8 cellular contexts compared by ENCODE assay signal in genomic region chr11:10933455-10934292, GRCh38.
DNase-seq lines count a peak whose midpoint lies in the region; ATAC-seq and TF ChIP-seq lines count a peak whose summit lies in the region.

No MANE protein-coding gene starts in this region.

- no peaks in the 10 kb centered on the region for H3K9me3 ChIP-seq in endodermal cell (ENCODE audit: control insufficient read depth, low read length)
- H3K9me3 ChIP-seq in mesodermal cell (ENCODE audit: control insufficient read depth, low read length), result no peaks in the 10 kb centered on the region

- DNase-seq in CD1c-positive myeloid dendritic cell (ENCODE audit: extremely low spot score) (peak; percentile 93), HK-2 (ENCODE audit: unreplicated experiment) (peak; percentile 78), NCI-H82 (lab: John Stamatoyannopoulos, UW) (peak; percentile 92), endodermal cell (peak; percentile 96)
- peak; percentile 86 for DNase-seq in activated CD8-positive, alpha-beta memory T cell treated with anti-CD3 and anti-CD28 coated beads, Interleukin-2, amount 10 ng/mL, durations not matched to agents 7 days and 5 days
- DNase-seq in stimulated activated CD8-positive, alpha-beta memory T cell treated with anti-CD3 and anti-CD28 coated beads, Interleukin-15, amount 100 ng/mL, for 24 hours (ENCODE audit: low read depth), result peak; percentile 53

- no peaks in the 10 kb centered on the region for H3K36me3 Mint-ChIP-seq in activated CD8-positive, alpha-beta memory T cell treated with anti-CD3 and anti-CD28 coated beads, Interleukin-2, amount 10 ng/mL, durations not matched to agents 7 days and 5 days
- H3K36me3 Mint-ChIP-seq in endodermal cell (ENCODE audit: low read depth), result no peaks in the 10 kb centered on the region

- peaks cover 47% of the 10 kb centered on the region for H3K27me3 Mint-ChIP-seq in activated CD8-positive, alpha-beta memory T cell treated with anti-CD3 and anti-CD28 coated beads, Interleukin-2, amount 10 ng/mL, durations not matched to agents 7 days and 5 days
- H3K27me3 Mint-ChIP-seq in endodermal cell (ENCODE audit: insufficient read depth), result peaks cover 37% of the 10 kb centered on the region

- ATAC-seq in GM19395 (IDR thresholded peaks at IDR 0.05; ENCODE audit: unreplicated experiment), result peak; percentile 87
- ATAC-seq in activated CD8-positive, alpha-beta memory T cell treated with anti-CD3 and anti-CD28 coated beads, Interleukin-2, amount 10 ng/mL, durations not matched to agents 7 days and 5 days, result peak; percentile 80

- peaks cover 37% of the 10 kb centered on the region for H3K27me3 ChIP-seq in endodermal cell (ENCODE audit: control insufficient read depth, insufficient read depth, low read length, poor library complexity, severe bottlenecking)

- CTCF ChIA-PET in activated CD8-positive, alpha-beta memory T cell treated with anti-CD3 and anti-CD28 coated beads, Interleukin-2, amount 10 ng/mL, durations not matched to agents 7 days and 5 days (lab: Charles Lee), result interaction anchor here (0.6 to 2.7 kb wide), 31 partner anchors 9 to 854 kb away, joined by 3 to 28 read pairs (median 4); partner anchors contain the start of gene EIF4G2

- H3K9ac ChIP-seq in endodermal cell (ENCODE audit: extremely low read depth, low read length, poor library complexity, severe bottlenecking), result peak overlapping the region; percentile 24

- H3K4me3 ChIP-seq in endodermal cell (ENCODE audit: low read length), result peak overlapping the region; percentile 88
- H3K4me3 ChIP-seq in mesodermal cell (ENCODE audit: extremely low read depth, insufficient read depth, low read length, poor library complexity, severe bottlenecking), result peak overlapping the region; percentile 44

- H3K4me3 Mint-ChIP-seq in activated CD8-positive, alpha-beta memory T cell treated with anti-CD3 and anti-CD28 coated beads, Interleukin-2, amount 10 ng/mL, durations not matched to agents 7 days and 5 days, result peak overlapping the region; percentile 66
- peak overlapping the region; percentile 71 for H3K4me3 Mint-ChIP-seq in endodermal cell

- H3K27ac ChIP-seq in endodermal cell (ENCODE audit: low read depth, low read length), result no peak overlapping the region
- H3K27ac ChIP-seq in mesodermal cell (ENCODE audit: low read depth, low read length, severe bottlenecking), result peak overlapping the region; percentile 53

- H3K36me3 ChIP-seq in endodermal cell (ENCODE audit: control insufficient read depth, insufficient read depth, low read length) (no peaks in the 10 kb centered on the region), mesodermal cell (ENCODE audit: control insufficient read depth, insufficient read depth, low read length) (no peaks in the 10 kb centered on the region)

- H3K4me1 ChIP-seq in endodermal cell (ENCODE audit: control insufficient read depth, insufficient read depth, low read length), result no peaks in the 10 kb centered on the region
- peaks cover 11% of the 10 kb centered on the region for H3K4me1 ChIP-seq in mesodermal cell (ENCODE audit: control insufficient read depth, insufficient read depth, low read length, poor library complexity, severe bottlenecking)

- peaks cover 20% of the 10 kb centered on the region for H3K4me1 Mint-ChIP-seq in activated CD8-positive, alpha-beta memory T cell treated with anti-CD3 and anti-CD28 coated beads, Interleukin-2, amount 10 ng/mL, durations not matched to agents 7 days and 5 days
- H3K4me1 Mint-ChIP-seq in endodermal cell, result peaks cover 3% of the 10 kb centered on the region

- H3K27ac Mint-ChIP-seq in activated CD8-positive, alpha-beta memory T cell treated with anti-CD3 and anti-CD28 coated beads, Interleukin-2, amount 10 ng/mL, durations not matched to agents 7 days and 5 days, result no peak overlapping the region
- H3K27ac Mint-ChIP-seq in endodermal cell, result peak overlapping the region; percentile 82

- 9 to 17% methylated on average over 9 to 19 of the region's 20 CpGs for WGBS in endodermal cell (ENCODE audit: insufficient coverage in 1 of 2, insufficient read length in 1 of 2), 2 experiments
- WGBS in mesodermal cell (ENCODE audit: insufficient coverage in 2 of 2), 2 experiments, result 8% methylated on average over 14 to 15 of the region's 20 CpGs

- H3K9me3 Mint-ChIP-seq in activated CD8-positive, alpha-beta memory T cell treated with anti-CD3 and anti-CD28 coated beads, Interleukin-2, amount 10 ng/mL, durations not matched to agents 7 days and 5 days (ENCODE audit: low read depth), result no peaks in the 10 kb centered on the region
- no peaks in the 10 kb centered on the region for H3K9me3 Mint-ChIP-seq in endodermal cell

- peak; percentile 97 for TF ChIP-seq CTCF in endodermal cell (conservative IDR thresholded peaks at IDR 0.05)
